Comparison of ENCODE assay signal across 6 cellular contexts in the genomic region with DNA sequence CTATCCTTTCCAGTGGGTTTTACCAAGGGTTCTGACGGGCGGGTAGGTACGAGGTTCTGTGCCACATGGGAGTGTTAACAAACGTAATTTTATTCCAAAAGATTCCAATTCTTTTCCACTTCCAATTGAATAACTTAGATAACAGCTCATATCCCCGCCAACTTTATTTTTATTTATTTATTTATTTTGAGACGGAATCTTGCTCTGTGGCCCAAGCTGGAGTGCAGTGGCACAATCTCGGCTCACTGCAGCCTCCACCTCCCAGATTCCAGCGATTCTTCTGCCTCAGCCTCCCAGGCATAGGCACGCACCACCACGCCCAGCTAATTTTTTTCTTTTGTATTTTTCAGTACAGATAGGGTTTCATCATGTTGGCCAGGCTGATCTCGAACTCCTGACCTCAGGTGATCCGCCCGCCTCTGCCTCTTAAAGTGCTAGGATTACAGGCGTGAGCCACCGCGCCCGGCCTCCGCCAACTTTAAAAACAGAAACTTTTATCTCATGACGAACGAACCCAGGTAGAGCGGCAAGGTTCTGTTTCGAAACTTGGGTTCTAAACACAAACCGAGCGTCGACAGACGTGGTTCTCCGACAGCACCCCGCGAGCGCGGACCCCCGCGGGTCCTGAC. TPM values are rescaled to one million over a fixed set of nuclear protein-coding genes. Genes with fewer than 3 reads are reported as not detected.
DNase-seq lines count a peak whose midpoint lies in the region; TF ChIP-seq lines count a peak whose summit lies in the region.

No MANE protein-coding gene starts in this region.

- H3K4me3 ChIP-seq in uterus = peak overlapping the region; percentile 31 to 86

- no peak for TF ChIP-seq CTCF in uterus (IDR thresholded peaks at IDR 0.05)

- TF ChIP-seq POLR2A in uterus (IDR thresholded peaks at IDR 0.05) = no peak

- no peaks in the 10 kb centered on the region for H3K9me3 ChIP-seq in uterus

- no peaks in the 10 kb centered on the region for H3K36me3 ChIP-seq in uterus

- H3K4me1 ChIP-seq in uterus = peaks cover 0 to 7% of the 10 kb centered on the region in 2 donors

- peak overlapping the region; percentile 89 for H3K27ac ChIP-seq in layer of hippocampus (ENCODE audit: low read depth, low read length)
- H3K27ac ChIP-seq in uterus = peak overlapping the region; percentile 69 to 91

- H3K27me3 ChIP-seq in layer of hippocampus (ENCODE audit: control insufficient read depth, insufficient read depth, low read length) (no peaks in the 10 kb centered on the region), uterus (no peaks in the 10 kb centered on the region)

- intact Hi-C loops in uterus (cut with DNase I; ENCODE audit: low total_unique reads) = no loop called here

- DNase-seq in KG1 (lab: John Stamatoyannopoulos, UW) = peak; percentile 25
- peak; percentile 20 for DNase-seq in activated T-cell treated with anti-CD3 and anti-CD28 coated beads for 4 hours
- DNase-seq in uterus = no peak
- no peak for DNase-seq in AML-193 (lab: John Stamatoyannopoulos, UW)
- DNase-seq in cerebellar nuclear complex (lab: John Stamatoyannopoulos, UW) = no peak

RNA-seq across cellular contexts. Expression of a gene that starts 0.6 kb away (rescaled TPM):
- 10 to 100 TPM in 3 of 4 donors, 1 to 10 TPM in 1; 4.9 to 89.1 (median 40.1) TPM for total RNA-seq in uterus

RNA-seq across cellular contexts. Expression of a gene that starts 14.5 kb away (rescaled TPM):
- total RNA-seq in uterus = 1 to 10 TPM in 1 of 4 donors, under 1 TPM in 1, not detected in 2; 0.97 to 1.2 TPM

RNA-seq across cellular contexts. Expression of a gene that starts 17.2 kb away (rescaled TPM):
- 100 to 1,000 TPM in 1 of 4 donors, 10 to 100 TPM in 3; 36.1 to 175 (median 85.5) TPM for total RNA-seq in uterus

RNA-seq across cellular contexts. Expression of a gene that starts 27.4 kb away (rescaled TPM):
- 10 to 100 TPM in 3 of 4 donors, 1 to 10 TPM in 1; 8.2 to 41.8 (median 29.9) TPM for total RNA-seq in uterus

RNA-seq across cellular contexts. Expression of a gene that starts 36.1 kb away (rescaled TPM):
- total RNA-seq in uterus = 10 to 100 TPM in 2 of 4 donors, 1 to 10 TPM in 2; 2.6 to 14.4 (median 10.4) TPM

Comparison
In these comparisons a context has a peak if more than half of its experiments do, and no peak if none do; other contexts are left out.
1. DNase-seq: peak in KG1 (single experiment) and activated T-cell treated with anti-CD3 and anti-CD28 coated beads for 4 hours (single experiment); none in uterus (0 of 2), AML-193 (0 of 2) and cerebellar nuclear complex (0 of 2).